In the genomic region with DNA sequence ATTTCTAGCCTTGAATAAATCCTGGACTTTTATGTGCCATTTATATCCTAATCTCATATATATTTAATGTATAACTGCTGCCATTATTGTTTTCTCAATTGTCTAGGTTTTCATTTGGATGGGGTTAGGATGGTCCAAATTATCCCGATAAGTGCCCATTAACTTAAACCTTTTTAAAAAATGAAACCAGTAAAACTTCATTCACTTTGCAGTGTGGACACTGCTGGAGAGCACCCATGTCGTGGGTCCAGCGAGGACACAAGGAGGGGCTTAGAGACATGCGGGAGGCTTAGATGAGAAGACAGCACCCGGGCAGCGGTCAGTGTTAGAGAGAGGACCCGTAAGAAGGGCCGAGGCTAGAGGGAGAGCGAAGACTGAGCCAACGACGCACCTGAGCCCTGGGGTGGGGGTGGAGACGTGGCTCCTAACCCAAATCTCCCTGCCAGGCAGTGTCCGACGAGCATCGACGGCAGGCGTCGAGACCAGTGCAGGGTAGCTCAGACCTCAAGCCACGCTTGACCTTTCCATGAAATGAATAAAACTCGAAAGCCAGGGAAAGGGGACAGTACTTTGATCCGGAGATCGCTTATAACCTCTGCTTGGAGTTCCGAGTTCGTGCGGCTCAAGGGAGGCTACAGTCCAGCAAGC, we compare ENCODE assay signal across 10 cellular contexts. TPM values are rescaled to one million over a fixed set of nuclear protein-coding genes. Genes with fewer than 3 reads are reported as not detected.
DNase-seq lines count a peak whose midpoint lies in the region; ATAC-seq and TF ChIP-seq lines count a peak whose summit lies in the region.
"Had no signal": no experiment of that assay in that cellular context is flagged by ENCODE, and none has a peak within 500 bp of the region (broad histone marks: within the 10 kb centered on the region; RNA-seq: fewer than 3 reads in every experiment).

No MANE protein-coding gene starts in this region.

- H3K4me1 ChIP-seq in parathyroid adenoma (no peaks in the 10 kb centered on the region), left lung (peaks cover 8 to 17% of the 10 kb centered on the region in 2 donors)

- no peak overlapping the region for H3K27ac ChIP-seq in parathyroid adenoma
- H3K27ac ChIP-seq in left lung = no peak overlapping the region

- H3K36me3 ChIP-seq in parathyroid adenoma (ENCODE audit: control insufficient read depth, insufficient read depth, low read length) (no peaks in the 10 kb centered on the region), left lung (no peaks in the 10 kb centered on the region)

- no peak overlapping the region for H3K4me2 ChIP-seq in parathyroid adenoma (ENCODE audit: low read length)

- peak overlapping the region; percentile 34 for H3K27ac Mint-ChIP-seq in T-helper 1 cell treated with Interleukin-12 subunit alpha and Interleukin-12 subunit beta and Interleukin-4 antibody, amounts not matched to agents 30 μg/mL and 1 μg/mL, for 36 hours
- H3K27ac Mint-ChIP-seq in IgD-negative memory B cell = peak overlapping the region in 2 of 3 donors; percentile 74 to 87
- H3K27ac Mint-ChIP-seq in effector memory CD8-positive, alpha-beta T cell = no peak overlapping the region

- H3K9ac ChIP-seq in parathyroid adenoma = no peak overlapping the region

- H3K9me3 Mint-ChIP-seq in T-helper 1 cell treated with Interleukin-12 subunit alpha and Interleukin-12 subunit beta and Interleukin-4 antibody, amounts not matched to agents 30 μg/mL and 1 μg/mL, for 36 hours = no peaks in the 10 kb centered on the region
- peaks cover 0 to 2% (median 0%) of the 10 kb centered on the region in 3 donors for H3K9me3 Mint-ChIP-seq in IgD-negative memory B cell
- H3K9me3 Mint-ChIP-seq in effector memory CD8-positive, alpha-beta T cell = no peaks in the 10 kb centered on the region

- no peaks in the 10 kb centered on the region for H3K9me3 ChIP-seq in parathyroid adenoma (ENCODE audit: control insufficient read depth, low read length)
- no peaks in the 10 kb centered on the region for H3K9me3 ChIP-seq in left lung

- H3K36me3 Mint-ChIP-seq in T-helper 1 cell treated with Interleukin-12 subunit alpha and Interleukin-12 subunit beta and Interleukin-4 antibody, amounts not matched to agents 30 μg/mL and 1 μg/mL, for 36 hours (ENCODE audit: low read depth) = no peaks in the 10 kb centered on the region
- no peaks in the 10 kb centered on the region for H3K36me3 Mint-ChIP-seq in IgD-negative memory B cell
- peaks cover 2% of the 10 kb centered on the region for H3K36me3 Mint-ChIP-seq in effector memory CD8-positive, alpha-beta T cell (ENCODE audit: insufficient read depth)

- H3K79me2 ChIP-seq in parathyroid adenoma = no peaks in the 10 kb centered on the region

- intact Hi-C loops in left lung (cut with DNase I) = loop anchor here in 1 of 2 donors (5.0 kb wide), 2 partner anchors 314 to 634 kb away; no protein-coding TSS in a partner anchor

- peak overlapping the region; percentile 1 for H2AFZ ChIP-seq in parathyroid adenoma

- H3K27me3 ChIP-seq in parathyroid adenoma (ENCODE audit: control insufficient read depth, insufficient read depth, low read length) (peaks cover 18% of the 10 kb centered on the region), left lung (peaks cover 97 to 100% of the 10 kb centered on the region in 2 donors)

- no peak for ATAC-seq in effector memory CD8-positive, alpha-beta T cell (replicated peaks)
- ATAC-seq in GM21737 (IDR thresholded peaks at IDR 0.05; ENCODE audit: unreplicated experiment) (no peak), left lung (no peak), HG02938 (IDR thresholded peaks at IDR 0.05; ENCODE audit: unreplicated experiment) (no peak)

- H3K4me3 ChIP-seq in parathyroid adenoma (ENCODE audit: low read depth, low read length) (no peak overlapping the region), left lung (no peak overlapping the region)

- peak overlapping the region; percentile 42 for H3K4me3 Mint-ChIP-seq in T-helper 1 cell treated with Interleukin-12 subunit alpha and Interleukin-12 subunit beta and Interleukin-4 antibody, amounts not matched to agents 30 μg/mL and 1 μg/mL, for 36 hours
- H3K4me3 Mint-ChIP-seq in IgD-negative memory B cell = peak overlapping the region in 3 of 4 donors; percentile 47 to 87 (median 61)
- peak overlapping the region; percentile 68 to 73 for H3K4me3 Mint-ChIP-seq in effector memory CD8-positive, alpha-beta T cell

- TF ChIP-seq CTCF in parathyroid adenoma (IDR thresholded peaks at IDR 0.05) (no peak), left lung (IDR thresholded peaks at IDR 0.05) (no peak)

- DNase-seq in T-helper 1 cell = no peak
- DNase-seq in effector memory CD8-positive, alpha-beta T cell = no peak
- no peak for DNase-seq in left lung

- H3K27me3 Mint-ChIP-seq in T-helper 1 cell treated with Interleukin-12 subunit alpha and Interleukin-12 subunit beta and Interleukin-4 antibody, amounts not matched to agents 30 μg/mL and 1 μg/mL, for 36 hours (ENCODE audit: low read depth) = peaks cover 92% of the 10 kb centered on the region
- peaks cover 72% of the 10 kb centered on the region for H3K27me3 Mint-ChIP-seq in IgD-negative memory B cell
- H3K27me3 Mint-ChIP-seq in effector memory CD8-positive, alpha-beta T cell = peaks cover 72 to 100% of the 10 kb centered on the region in 2 donors

- peaks cover 8% of the 10 kb centered on the region for H3K4me1 Mint-ChIP-seq in T-helper 1 cell treated with Interleukin-12 subunit alpha and Interleukin-12 subunit beta and Interleukin-4 antibody, amounts not matched to agents 30 μg/mL and 1 μg/mL, for 36 hours (ENCODE audit: low read depth)
- H3K4me1 Mint-ChIP-seq in IgD-negative memory B cell = peaks cover 6 to 17% (median 8%) of the 10 kb centered on the region in 3 donors
- peaks cover 4 to 19% of the 10 kb centered on the region in 2 donors for H3K4me1 Mint-ChIP-seq in effector memory CD8-positive, alpha-beta T cell (ENCODE audit: low read depth in 2 of 2)

RNA-seq across cellular contexts. Expression of gene EN1, which starts 9.0 kb away (rescaled TPM):
- not detected for polyA plus RNA-seq in IgD-negative memory B cell
- total RNA-seq in left lung = not detected
- total RNA-seq: activated CD8-positive, alpha-beta memory T cell treated with anti-CD3 and anti-CD28 coated beads for 36 hours; dermis microvascular lymphatic vessel endothelial cell had no signal

Comparison
In these comparisons a context has a peak if more than half of its experiments do, and no peak if none do; other contexts are left out.
1. H3K27ac Mint-ChIP-seq: peak in T-helper 1 cell treated with Interleukin-12 subunit alpha and Interleukin-12 subunit beta and Interleukin-4 antibody, amounts not matched to agents 30 μg/mL and 1 μg/mL, for 36 hours (single experiment) and IgD-negative memory B cell (2 of 3); none in effector memory CD8-positive, alpha-beta T cell (0 of 2).
2. Peak in every context shown above with its lines, with median percentiles within 50 percentile points of each other: H3K4me3 Mint-ChIP-seq.